In the genomic region with DNA sequence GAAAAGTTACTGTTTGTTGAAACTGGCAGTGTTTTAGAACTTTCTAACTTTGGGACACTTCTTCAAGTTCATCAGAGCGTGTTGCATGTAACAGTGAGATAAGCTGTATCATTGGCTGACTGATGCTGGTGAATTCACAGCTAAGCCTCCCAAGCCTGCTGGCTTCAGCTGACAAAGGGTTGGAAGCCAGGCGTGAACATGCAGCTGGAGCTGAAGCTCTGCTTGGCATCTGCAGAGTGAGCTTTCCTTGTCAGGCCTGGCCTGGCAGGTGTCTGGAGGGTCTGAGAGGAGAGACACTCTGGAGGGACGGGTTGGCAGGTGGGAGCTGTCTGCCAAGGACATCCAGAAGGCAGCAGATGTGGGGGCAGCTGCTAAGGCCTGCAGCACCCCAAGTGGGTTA, we compare ENCODE assay signal across 8 cellular contexts. TPM values are rescaled to one million over a fixed set of nuclear protein-coding genes. Genes with fewer than 3 reads are reported as not detected.
A peak's percentile ranks its signal among the peaks of the same experiment; 100 is the strongest.
DNase-seq lines count a peak whose midpoint lies in the region; ATAC-seq and TF ChIP-seq lines count a peak whose summit lies in the region.

No MANE protein-coding gene starts in this region.

- no peak for ATAC-seq in GM21423 (IDR thresholded peaks at IDR 0.05; ENCODE audit: unreplicated experiment)

- H3K36me3 ChIP-seq in PC-9 (ENCODE audit: low read depth), result no peaks in the 10 kb centered on the region
- H3K36me3 ChIP-seq in esophagus (ENCODE audit: control insufficient read depth in 2 of 2, insufficient read depth in 2 of 2, low read length in 1 of 2), result peaks cover 0 to 3% of the 10 kb centered on the region in 2 donors

- H3K9me3 Mint-ChIP-seq in activated CD4-positive, alpha-beta T cell treated with anti-CD3 and anti-CD28 coated beads, Interleukin-2, amount 10 ng/mL, durations not matched to agents 7 days and 5 days, result no peaks in the 10 kb centered on the region

- TF ChIP-seq CTCF in PC-9 (conservative IDR thresholded peaks at IDR 0.05), result no peak

- H3K27me3 ChIP-seq in PC-9 (ENCODE audit: insufficient read depth, low read depth) (no peaks in the 10 kb centered on the region), esophagus (ENCODE audit: control insufficient read depth in 1 of 2, insufficient read depth in 2 of 2, low read length in 2 of 2) (no peaks in the 10 kb centered on the region)

- H3K4me3 ChIP-seq in PC-9, result peak overlapping the region; percentile 57
- peak overlapping the region; percentile 30 to 33 for H3K4me3 ChIP-seq in esophagus (ENCODE audit: low read depth in 1 of 2, low read length in 2 of 2)
- H3K4me3 ChIP-seq in skin epidermis, result peak overlapping the region; percentile 22 to 35 (median 29)

- POLR2A ChIA-PET in activated CD4-positive, alpha-beta T cell treated with anti-CD3 and anti-CD28 coated beads, Interleukin-2, amount 10 ng/mL, durations not matched to agents 7 days and 5 days (lab: Charles Lee), result no interaction called here
- POLR2A ChIA-PET in PC-9 (lab: Charles Lee; ENCODE audit: unreplicated experiment), result interaction anchor here (0.6 kb wide), 1 partner anchor 78 kb away, joined by 5 read pairs; no protein-coding TSS in a partner anchor

- peaks cover 18% of the 10 kb centered on the region for H3F3A ChIP-seq in PC-9 (ENCODE audit: insufficient read depth, low read depth)

- H3K9me2 ChIP-seq in PC-9 (ENCODE audit: insufficient read depth), result no peaks in the 10 kb centered on the region

- CTCF ChIA-PET in activated CD4-positive, alpha-beta T cell treated with anti-CD3 and anti-CD28 coated beads, Interleukin-2, amount 10 ng/mL, durations not matched to agents 7 days and 5 days (lab: Charles Lee), result interaction anchor here (0.5 to 5.9 kb wide), 8 partner anchors 9 to 1648 kb away, joined by 3 to 50 read pairs (median 5); a partner anchor contains a TSS
- CTCF ChIA-PET in PC-9 (lab: Charles Lee), result no interaction called here

- H3K79me2 ChIP-seq in PC-9 (ENCODE audit: low read depth), result peaks cover 24% of the 10 kb centered on the region

- DNase-seq in activated CD4-positive, alpha-beta T cell treated with anti-CD3 and anti-CD28 coated beads, Interleukin-2, amount 10 ng/mL, durations not matched to agents 7 days and 5 days, result no peak
- DNase-seq in activated CD4-positive, alpha-beta T cell treated with anti-CD3 and anti-CD28 coated beads for 48 hours, result no peak
- DNase-seq in PC-9 (no peak), mucosa of gallbladder (ENCODE audit: low spot score) (no peak), mesenteric fat pad (ENCODE audit: low spot score) (no peak)

- H3K27ac ChIP-seq in PC-9 (peak overlapping the region; percentile 79), esophagus (ENCODE audit: low read depth in 2 of 2, low read length in 1 of 2) (peak overlapping the region; percentile 27 to 44), skin epidermis (peak overlapping the region in 19 of 21 experiments; percentile 21 to 88 (median 72))

- H3K4me1 ChIP-seq in PC-9 (replicated peaks; ENCODE audit: insufficient read depth), result peaks cover 50% of the 10 kb centered on the region
- peaks cover under 1 to 13% of the 10 kb centered on the region in 2 donors for H3K4me1 ChIP-seq in esophagus (ENCODE audit: control insufficient read depth in 2 of 2, insufficient read depth in 2 of 2, low read length in 1 of 2)

- no peak overlapping the region for H2AFZ ChIP-seq in PC-9

- no TSS peak for BruUV-seq in PC-9 (replicated peaks; lab: Mats Ljungman, UMichigan)

- peak overlapping the region; percentile 85 for H3K4me3 Mint-ChIP-seq in activated CD4-positive, alpha-beta T cell treated with anti-CD3 and anti-CD28 coated beads, Interleukin-2, amount 10 ng/mL, durations not matched to agents 7 days and 5 days

- no peaks in the 10 kb centered on the region for H4K20me1 ChIP-seq in PC-9 (ENCODE audit: insufficient read depth)

- peaks cover 70% of the 10 kb centered on the region for H3K4me1 Mint-ChIP-seq in activated CD4-positive, alpha-beta T cell treated with anti-CD3 and anti-CD28 coated beads, Interleukin-2, amount 10 ng/mL, durations not matched to agents 7 days and 5 days

- 39 to 46% methylated on average over 3 of the region's 3 CpGs for WGBS in esophagus, 2 donors

- no peaks in the 10 kb centered on the region for H3K27me3 Mint-ChIP-seq in activated CD4-positive, alpha-beta T cell treated with anti-CD3 and anti-CD28 coated beads, Interleukin-2, amount 10 ng/mL, durations not matched to agents 7 days and 5 days

- peaks cover 8% of the 10 kb centered on the region for H3K36me3 Mint-ChIP-seq in activated CD4-positive, alpha-beta T cell treated with anti-CD3 and anti-CD28 coated beads, Interleukin-2, amount 10 ng/mL, durations not matched to agents 7 days and 5 days (ENCODE audit: low read depth)

- no peaks in the 10 kb centered on the region for H3K9me3 ChIP-seq in PC-9 (ENCODE audit: insufficient read depth, low read depth)
- H3K9me3 ChIP-seq in esophagus (ENCODE audit: control insufficient read depth in 2 of 2, insufficient read depth in 1 of 2, low read depth in 1 of 2, low read length in 1 of 2), result no peaks in the 10 kb centered on the region

- intact Hi-C loops in PC-9 (cut with micrococcal nuclease; ENCODE audit: unreplicated experiment), result no loop called here

- H3K4me2 ChIP-seq in PC-9, result peak overlapping the region; percentile 87

- H3K27ac Mint-ChIP-seq in activated CD4-positive, alpha-beta T cell treated with anti-CD3 and anti-CD28 coated beads, Interleukin-2, amount 10 ng/mL, durations not matched to agents 7 days and 5 days, result peak overlapping the region; percentile 93

RNA-seq across cellular contexts. Expression of a gene that starts 1.5 kb away (rescaled TPM):
- 10 to 100 TPM; 20.3 to 20.8 TPM for total RNA-seq in activated CD4-positive, alpha-beta T cell treated with anti-CD3 and anti-CD28 coated beads, Interleukin-2, amount 10 ng/mL, durations not matched to agents 7 days and 5 days
- total RNA-seq in PC-9 (2021), result 16.5 and 17.4 TPM in 2 replicates
- 10 to 100 TPM in 1 of 2 donors, 1 to 10 TPM in 1; 4.3 to 11.9 TPM for polyA plus RNA-seq in esophagus
- total RNA-seq in mucosa of gallbladder, result 17.6 TPM
- total RNA-seq in mesenteric fat pad, result 27.2 TPM
